In genomic region chr3:78645628-78646310, GRCh38 we compare ENCODE assay signal across 8 cellular contexts.
DNase-seq lines count a peak whose midpoint lies in the region; ATAC-seq, FAIRE-seq and TF ChIP-seq lines count a peak whose summit lies in the region.

No MANE protein-coding gene starts in this region.

- dilution Hi-C loops in mammary epithelial cell (cut with HindIII; ENCODE audit: low sequenced_read_pairs): no loop called here

- TF ChIP-seq CTCF in D721Med (IDR thresholded peaks at IDR 0.05; ENCODE audit: insufficient read depth, missing control alignments) (peak; percentile 93), mammary epithelial cell (conservative IDR thresholded peaks at IDR 0.05 in 1 of 2, IDR thresholded peaks at IDR 0.05 in 1 of 2; ENCODE audit: extremely low read depth in 1 of 2, insufficient read depth in 1 of 2, low read depth in 1 of 2, low read length in 2 of 2) (peak; percentile 82 to 91), vagina (IDR thresholded peaks at IDR 0.05) (peak; percentile 44 to 79 (median 69))

- in situ Hi-C loops in mammary epithelial cell (cut with MboI; ENCODE audit: low sequenced_read_pairs in 2 of 2): loop anchor here in 1 of 2 donors (25.0 kb wide), 1 partner anchor 1608 kb away; the partner anchor contains the start of gene ROBO2

- FAIRE-seq in D721Med (lab: Jason Lieb, UNC): peak; percentile 98

- peaks cover 14% of the 10 kb centered on the region for H3K4me1 ChIP-seq in mammary epithelial cell (ENCODE audit: insufficient read depth, low read length)
- no peaks in the 10 kb centered on the region for H3K4me1 ChIP-seq in vagina

- TF ChIP-seq POLR2A in vagina (IDR thresholded peaks at IDR 0.05): no peak

- BruUV-seq in mammary epithelial cell (replicated peaks; lab: Mats Ljungman, UMichigan): no TSS peak

- ATAC-seq in GM19324 (IDR thresholded peaks at IDR 0.05; ENCODE audit: low FRiP score, unreplicated experiment): peak; percentile 65
- peak; percentile 91 for ATAC-seq in HG03175 (IDR thresholded peaks at IDR 0.05; ENCODE audit: unreplicated experiment)
- ATAC-seq in left colon: peak; percentile 68

- H3K79me2 ChIP-seq in mammary epithelial cell (ENCODE audit: insufficient read depth, low read length): no peaks in the 10 kb centered on the region

- no peaks in the 10 kb centered on the region for H3K9me3 ChIP-seq in mammary epithelial cell (replicated peaks; ENCODE audit: insufficient read depth, low read length)
- no peaks in the 10 kb centered on the region for H3K9me3 ChIP-seq in vagina

- intact Hi-C loops in mammary epithelial cell (cut with micrococcal nuclease) (loop anchor here (1.0 to 5.0 kb wide), 4 partner anchors 158 to 1607 kb away; no protein-coding TSS in a partner anchor), left colon (cut with DNase I, micrococcal nuclease) (no loop called here), vagina (cut with DNase I) (loop anchor here (10.0 kb wide), 1 partner anchor 1611 kb away; no protein-coding TSS in a partner anchor)

- H3K36me3 ChIP-seq in mammary epithelial cell (ENCODE audit: insufficient read depth, low read length) (no peaks in the 10 kb centered on the region), vagina (no peaks in the 10 kb centered on the region)

- H3K4me3 ChIP-seq in mammary epithelial cell (replicated peaks in 1 of 3; ENCODE audit: insufficient read depth in 1 of 3, low read depth in 2 of 3, low read length in 3 of 3) (no peak overlapping the region), vagina (no peak overlapping the region)

- no peaks in the 10 kb centered on the region for H4K20me1 ChIP-seq in mammary epithelial cell (ENCODE audit: insufficient read depth, low read length)

- no peak overlapping the region for H2AFZ ChIP-seq in mammary epithelial cell (ENCODE audit: low read depth, low read length)

- 49% methylated on average over 4 of the region's 4 CpGs for WGBS in mammary epithelial cell (ENCODE audit: low coverage, missing lambda C conversion rate)

- no peak overlapping the region for H3K9ac ChIP-seq in mammary epithelial cell (ENCODE audit: insufficient read depth, low read length)

- no peak overlapping the region for H3K27ac ChIP-seq in mammary epithelial cell (ENCODE audit: insufficient read depth, low read depth, low read length)
- H3K27ac ChIP-seq in vagina: no peak overlapping the region

- DNase-seq in D721Med (ENCODE audit: insufficient read length, low spot score) (no peak), NCI-H460 (ENCODE audit: extremely low read depth, low read depth) (peak; percentile 36), mammary epithelial cell (peak; percentile 61), left colon (no peak), vagina (ENCODE audit: extremely low spot score in 2 of 2) (no peak)
- no peak for DNase-seq in activated CD4-positive, alpha-beta T cell treated with anti-CD3 and anti-CD28 coated beads, Interleukin-2, amount 50 U/mL, for 4 hours

- no peaks in the 10 kb centered on the region for H3K27me3 ChIP-seq in mammary epithelial cell (ENCODE audit: insufficient read depth, low read length)
- no peaks in the 10 kb centered on the region for H3K27me3 ChIP-seq in vagina

- H3K4me2 ChIP-seq in mammary epithelial cell (ENCODE audit: insufficient read depth, low read depth, low read length): no peak overlapping the region

- CTCF ChIA-PET in mammary epithelial cell (lab: Charles Lee; ENCODE audit: low non-redundant PET): no interaction called here

Comparison
In these comparisons a context has a peak if more than half of its experiments do, and no peak if none do; other contexts are left out.
1. DNase-seq: peak in NCI-H460 (single experiment) and mammary epithelial cell (single experiment); none in D721Med (single experiment), left colon (0 of 2), vagina (0 of 2) and activated CD4-positive, alpha-beta T cell treated with anti-CD3 and anti-CD28 coated beads, Interleukin-2, amount 50 U/mL, for 4 hours (0 of 2).
2. intact Hi-C loops: an anchor here in mammary epithelial cell (1.0 to 5.0 kb wide) and vagina (10.0 kb wide); none called in left colon.
3. Peak in every context shown above with its lines, with median percentiles within 50 percentile points of each other: CTCF ChIP-seq and ATAC-seq.